Comparison of ENCODE assay signal across 14 cellular contexts in the genomic region with DNA sequence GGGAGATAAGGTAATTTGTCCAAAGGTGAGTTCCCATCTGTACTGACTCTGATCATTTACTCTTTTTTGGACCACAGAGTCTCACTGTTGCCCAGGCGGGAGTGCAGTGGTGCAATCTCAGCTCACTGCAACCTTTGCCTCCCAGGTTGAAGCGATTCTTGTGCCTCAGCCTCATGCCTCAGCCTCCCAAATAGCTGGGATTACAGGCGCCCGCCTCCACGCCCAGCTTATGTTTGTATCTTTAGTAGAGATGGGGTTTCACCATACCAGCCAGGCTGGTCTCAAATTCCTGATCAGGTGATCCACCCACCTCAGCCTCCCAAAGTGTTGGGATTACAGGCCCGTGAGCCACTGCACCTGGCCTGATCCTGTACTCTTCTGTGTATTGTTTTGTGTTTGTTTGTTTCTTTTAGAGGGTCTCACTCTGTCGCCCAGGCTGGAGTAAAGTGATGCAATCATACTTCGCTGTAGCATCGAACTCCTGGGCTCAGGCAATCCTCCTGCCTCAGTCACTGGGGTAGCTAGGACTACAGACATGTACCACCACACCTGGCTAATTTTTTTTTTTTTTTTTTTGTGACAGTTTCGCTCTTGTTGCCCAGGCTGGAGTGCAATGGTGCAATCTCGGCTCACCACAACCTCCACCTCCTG. TPM values are rescaled to one million over a fixed set of nuclear protein-coding genes. Genes with fewer than 3 reads are reported as not detected.
DNase-seq lines count a peak whose midpoint lies in the region; ATAC-seq and TF ChIP-seq lines count a peak whose summit lies in the region.
"Had no signal": no experiment of that assay in that cellular context is flagged by ENCODE, and none has a peak within 500 bp of the region (broad histone marks: within the 10 kb centered on the region; RNA-seq: fewer than 3 reads in every experiment).

No MANE protein-coding gene starts in this region.

- H3K4me1 Mint-ChIP-seq in activated CD4-positive, alpha-beta T cell treated with anti-CD3 and anti-CD28 coated beads for 36 hours = peaks cover 59% of the 10 kb centered on the region
- H3K4me1 Mint-ChIP-seq in activated naive CD8-positive, alpha-beta T cell treated with anti-CD3 and anti-CD28 coated beads, Interleukin-2, amount 10 ng/mL, durations not matched to agents 7 days and 5 days = peaks cover 36% of the 10 kb centered on the region
- H3K4me1 Mint-ChIP-seq in neural progenitor cell = peaks cover 19% of the 10 kb centered on the region

- H3K79me2 ChIP-seq in Loucy (ENCODE audit: insufficient read depth, low read length) (peaks cover 62% of the 10 kb centered on the region), neural progenitor cell (ENCODE audit: low read depth) (peaks cover 55% of the 10 kb centered on the region)

- H3K27me3 ChIP-seq in Loucy (ENCODE audit: insufficient read depth, low read length, poor library complexity, severe bottlenecking) (no peaks in the 10 kb centered on the region), neural progenitor cell (no peaks in the 10 kb centered on the region)
- H3K27me3 ChIP-seq: body of pancreas, MG63, upper lobe of left lung had no signal

- H3K36me3 ChIP-seq in Loucy (ENCODE audit: insufficient read depth, low read length) = peaks cover 29% of the 10 kb centered on the region; the same call in 1 of the 2 replicates
- H3K36me3 ChIP-seq in neural progenitor cell = no peaks in the 10 kb centered on the region

- peak overlapping the region; percentile 99 for H3K4me3 Mint-ChIP-seq in activated CD4-positive, alpha-beta T cell treated with anti-CD3 and anti-CD28 coated beads for 36 hours
- H3K4me3 Mint-ChIP-seq in activated naive CD8-positive, alpha-beta T cell treated with anti-CD3 and anti-CD28 coated beads, Interleukin-2, amount 10 ng/mL, durations not matched to agents 7 days and 5 days = peak overlapping the region; percentile 42
- peak overlapping the region; percentile 64 for H3K4me3 Mint-ChIP-seq in neural progenitor cell

- POLR2A ChIA-PET in activated CD4-positive, alpha-beta T cell treated with anti-CD3 and anti-CD28 coated beads for 36 hours (lab: Charles Lee) = interaction anchor here (0.6 to 2.7 kb wide), 5 partner anchors 10 to 46 kb away, joined by 3 to 8 read pairs (median 5); no protein-coding TSS in a partner anchor
- POLR2A ChIA-PET in activated naive CD8-positive, alpha-beta T cell treated with anti-CD3 and anti-CD28 coated beads, Interleukin-2, amount 10 ng/mL, durations not matched to agents 7 days and 5 days (lab: Charles Lee) = no interaction called here

- peak overlapping the region; percentile 74 for H3K27ac Mint-ChIP-seq in activated CD4-positive, alpha-beta T cell treated with anti-CD3 and anti-CD28 coated beads for 36 hours
- H3K27ac Mint-ChIP-seq in activated naive CD8-positive, alpha-beta T cell treated with anti-CD3 and anti-CD28 coated beads, Interleukin-2, amount 10 ng/mL, durations not matched to agents 7 days and 5 days = peak overlapping the region; percentile 61
- no peak overlapping the region for H3K27ac Mint-ChIP-seq in neural progenitor cell

- H3K27me3 Mint-ChIP-seq in activated CD4-positive, alpha-beta T cell treated with anti-CD3 and anti-CD28 coated beads for 36 hours = no peaks in the 10 kb centered on the region
- H3K27me3 Mint-ChIP-seq in activated naive CD8-positive, alpha-beta T cell treated with anti-CD3 and anti-CD28 coated beads, Interleukin-2, amount 10 ng/mL, durations not matched to agents 7 days and 5 days = no peaks in the 10 kb centered on the region
- no peaks in the 10 kb centered on the region for H3K27me3 Mint-ChIP-seq in neural progenitor cell (ENCODE audit: insufficient read depth, low read depth)

- H4K20me1 ChIP-seq in Loucy (ENCODE audit: insufficient read depth, low read length, poor library complexity, severe bottlenecking) (peaks cover 44% of the 10 kb centered on the region), neural progenitor cell (ENCODE audit: low read depth) (peaks cover 29% of the 10 kb centered on the region)

- H3K4me1 ChIP-seq in Loucy (ENCODE audit: insufficient read depth, low read length, poor library complexity, severe bottlenecking) (peaks cover 22% of the 10 kb centered on the region), neural progenitor cell (peaks cover 7% of the 10 kb centered on the region)

- no peak overlapping the region for H2AFZ ChIP-seq in Loucy (ENCODE audit: low read length)
- no peak overlapping the region for H2AFZ ChIP-seq in neural progenitor cell (replicated peaks)

- intact Hi-C loops in activated CD4-positive, alpha-beta T cell treated with anti-CD3 and anti-CD28 coated beads for 36 hours (cut with DNase I, micrococcal nuclease) = loop anchor here (2.0 to 5.0 kb wide), 2 partner anchors 14 to 1243 kb away; partner anchors contain the start of genes ATP5MK (in 1 of the 2) and PDCD11 (in 1 of the 2)

- H3F3A ChIP-seq in Loucy (ENCODE audit: low read depth) = peaks cover 12% of the 10 kb centered on the region; the same call in 1 of the 2 replicates
- H3F3A ChIP-seq in neural progenitor cell (ENCODE audit: low read depth) = peaks cover 24% of the 10 kb centered on the region

- H3K4me3 ChIP-seq in Loucy (ENCODE audit: low read length, poor library complexity, severe bottlenecking) (peak overlapping the region; percentile 14), neural progenitor cell (no peak overlapping the region)
- H3K4me3 ChIP-seq: body of pancreas, smooth muscle cell, upper lobe of left lung had no signal

- no peak for DNase-seq in activated CD4-positive, alpha-beta T cell treated with anti-CD3 and anti-CD28 coated beads for 36 hours
- no peak for DNase-seq in activated CD4-positive, alpha-beta T cell treated with anti-CD3 and anti-CD28 coated beads for 4 hours
- no peak for DNase-seq in activated naive CD8-positive, alpha-beta T cell treated with anti-CD3 and anti-CD28 coated beads, Interleukin-2, amount 10 ng/mL, durations not matched to agents 7 days and 5 days
- DNase-seq in neural progenitor cell (ENCODE audit: low spot score) = no peak
- no peak for DNase-seq in NCI-H526 (lab: John Stamatoyannopoulos, UW)
- no peak for DNase-seq in effector CD8-positive, alpha-beta T cell (lab: John Stamatoyannopoulos, UW)
- DNase-seq in NCI-H2171 treated with DMSO at 0.1 percent for 48 hours (lab: John Stamatoyannopoulos, UW) = no peak
- DNase-seq: body of pancreas, DMS79 treated with DMSO at 0.1 percent for 48 hours, MG63, nucleus accumbens, upper lobe of left lung had no signal

- no peaks in the 10 kb centered on the region for H3K9me3 Mint-ChIP-seq in activated CD4-positive, alpha-beta T cell treated with anti-CD3 and anti-CD28 coated beads for 36 hours (ENCODE audit: low read depth)
- H3K9me3 Mint-ChIP-seq in activated naive CD8-positive, alpha-beta T cell treated with anti-CD3 and anti-CD28 coated beads, Interleukin-2, amount 10 ng/mL, durations not matched to agents 7 days and 5 days = no peaks in the 10 kb centered on the region
- no peaks in the 10 kb centered on the region for H3K9me3 Mint-ChIP-seq in neural progenitor cell

- no peak for ATAC-seq in activated CD4-positive, alpha-beta T cell treated with anti-CD3 and anti-CD28 coated beads for 36 hours
- no peak for ATAC-seq in activated naive CD8-positive, alpha-beta T cell treated with anti-CD3 and anti-CD28 coated beads, Interleukin-2, amount 10 ng/mL, durations not matched to agents 7 days and 5 days (ENCODE audit: low read depth)
- ATAC-seq: body of pancreas had no signal

- H3K9me2 ChIP-seq in Loucy (replicated peaks; ENCODE audit: low read depth, low read length) = no peaks in the 10 kb centered on the region

- CTCF ChIA-PET in activated CD4-positive, alpha-beta T cell treated with anti-CD3 and anti-CD28 coated beads for 36 hours (lab: Charles Lee) = interaction anchor here (0.6 to 1.9 kb wide), 7 partner anchors 9 to 350 kb away, joined by 3 to 6 read pairs (median 3); partner anchors contain the start of gene PPRC1

- peak overlapping the region; percentile 84 for H3K4me2 ChIP-seq in Loucy (ENCODE audit: low read depth, low read length, poor library complexity, severe bottlenecking)
- H3K4me2 ChIP-seq in neural progenitor cell = no peak overlapping the region

- H3K9ac ChIP-seq in Loucy (ENCODE audit: low read depth, low read length, poor library complexity, severe bottlenecking) (no peak overlapping the region), neural progenitor cell (no peak overlapping the region)

- peaks cover 82% of the 10 kb centered on the region for H3K36me3 Mint-ChIP-seq in activated CD4-positive, alpha-beta T cell treated with anti-CD3 and anti-CD28 coated beads for 36 hours (ENCODE audit: low read depth)
- H3K36me3 Mint-ChIP-seq in activated naive CD8-positive, alpha-beta T cell treated with anti-CD3 and anti-CD28 coated beads, Interleukin-2, amount 10 ng/mL, durations not matched to agents 7 days and 5 days = peaks cover 35% of the 10 kb centered on the region
- peaks cover 25% of the 10 kb centered on the region for H3K36me3 Mint-ChIP-seq in neural progenitor cell

- TF ChIP-seq CTCF in Loucy (conservative IDR thresholded peaks at IDR 0.05; ENCODE audit: low read length) (no peak), neural progenitor cell (IDR thresholded peaks at IDR 0.05) (no peak)

- no peak overlapping the region for H3K27ac ChIP-seq in neural progenitor cell
- H3K27ac ChIP-seq: body of pancreas, upper lobe of left lung had no signal

- H3K9me3 ChIP-seq in Loucy (ENCODE audit: insufficient read depth, low read depth, low read length) (no peaks in the 10 kb centered on the region), neural progenitor cell (ENCODE audit: low read depth) (no peaks in the 10 kb centered on the region)
- H3K9me3 ChIP-seq: body of pancreas, MG63, upper lobe of left lung had no signal

RNA-seq across cellular contexts. Expression of gene NOLC1, which starts 2.4 kb away (rescaled TPM):
- 100 to 1,000 TPM; 206 to 283 TPM for total RNA-seq in activated CD4-positive, alpha-beta T cell treated with anti-CD3 and anti-CD28 coated beads for 36 hours
- total RNA-seq in activated naive CD8-positive, alpha-beta T cell treated with anti-CD3 and anti-CD28 coated beads, Interleukin-2, amount 10 ng/mL, durations not matched to agents 7 days and 5 days = 10 to 100 TPM; 73.8 to 78.3 TPM
- 74.7 and 80.6 TPM in 2 replicates for total RNA-seq in neural progenitor cell (ENCODE audit: low replicate concordance)

RNA-seq across cellular contexts. Expression of gene PPRC1, which starts 21.8 kb away (rescaled TPM):
- total RNA-seq in activated CD4-positive, alpha-beta T cell treated with anti-CD3 and anti-CD28 coated beads for 36 hours = 10 to 100 TPM; 61.3 to 74.7 TPM
- total RNA-seq in activated naive CD8-positive, alpha-beta T cell treated with anti-CD3 and anti-CD28 coated beads, Interleukin-2, amount 10 ng/mL, durations not matched to agents 7 days and 5 days = 10 to 100 TPM; 46.4 to 47.4 TPM
- 11.7 and 15.4 TPM in 2 replicates for total RNA-seq in neural progenitor cell (ENCODE audit: low replicate concordance)

RNA-seq across cellular contexts. Expression of gene LDB1, which starts 34.4 kb away (rescaled TPM):
- total RNA-seq in activated CD4-positive, alpha-beta T cell treated with anti-CD3 and anti-CD28 coated beads for 36 hours = 10 to 100 TPM; 69.6 to 86.7 TPM
- 100 to 1,000 TPM; 115 to 117 TPM for total RNA-seq in activated naive CD8-positive, alpha-beta T cell treated with anti-CD3 and anti-CD28 coated beads, Interleukin-2, amount 10 ng/mL, durations not matched to agents 7 days and 5 days
- 46.4 and 79.2 TPM in 2 replicates for total RNA-seq in neural progenitor cell (ENCODE audit: low replicate concordance)

Comparison
In these comparisons a context has a peak if more than half of its experiments do, and no peak if none do; other contexts are left out.
1. H3K4me3 Mint-ChIP-seq: peak in every context shown above with its lines; median percentile 99 in activated CD4-positive, alpha-beta T cell treated with anti-CD3 and anti-CD28 coated beads for 36 hours; 64 in neural progenitor cell; 42 in activated naive CD8-positive, alpha-beta T cell treated with anti-CD3 and anti-CD28 coated beads, Interleukin-2, amount 10 ng/mL, durations not matched to agents 7 days and 5 days.